ENCODE assay signal across 19 cellular contexts in genomic region chr2:215724171-215724570, GRCh38.
"Had no signal": no experiment of that assay in that cellular context is flagged by ENCODE, and none has a peak within 500 bp of the region (broad histone marks: within the 10 kb centered on the region; RNA-seq: fewer than 3 reads in every experiment).

No MANE protein-coding gene starts in this region.

- H3K36me3 ChIP-seq: tibial nerve, WERI-Rb-1 had no signal

- H3K36me3 Mint-ChIP-seq: activated CD4-positive, alpha-beta memory T cell treated with anti-CD3 and anti-CD28 coated beads for 36 hours; activated CD8-positive, alpha-beta memory T cell treated with anti-CD3 and anti-CD28 coated beads, Interleukin-2, amount 10 ng/mL, durations not matched to agents 7 days and 5 days; naive B cell; stimulated activated naive B cell treated with anti-CD40 and anti-IgM and Interleukin-4, amounts not matched to agents 10 μg/mL and 1 μg/mL and 100 μg/mL, for 72 hours had no signal

- H2AFZ ChIP-seq: parathyroid adenoma had no signal

- H3K27me3 Mint-ChIP-seq: activated CD4-positive, alpha-beta memory T cell treated with anti-CD3 and anti-CD28 coated beads for 36 hours; activated naive CD8-positive, alpha-beta T cell treated with anti-CD3 and anti-CD28 coated beads, Interleukin-2, amount 50 U/mL, for 24 hours had no signal

- H3K9me3 Mint-ChIP-seq: activated naive CD4-positive, alpha-beta T cell treated with anti-CD3 and anti-CD28 coated beads for 36 hours; activated naive CD8-positive, alpha-beta T cell treated with anti-CD3 and anti-CD28 coated beads, Interleukin-2, amount 50 U/mL, for 24 hours had no signal

- H3K9me3 ChIP-seq: tibial nerve had no signal

- H3K4me1 Mint-ChIP-seq: activated CD8-positive, alpha-beta memory T cell treated with anti-CD3 and anti-CD28 coated beads, Interleukin-2, amount 10 ng/mL, durations not matched to agents 7 days and 5 days had no signal

- H3K4me3 ChIP-seq: lung, tibial nerve had no signal

- H3K27ac Mint-ChIP-seq: activated CD4-positive, alpha-beta memory T cell treated with anti-CD3 and anti-CD28 coated beads for 36 hours; activated CD8-positive, alpha-beta memory T cell treated with anti-CD3 and anti-CD28 coated beads, Interleukin-2, amount 10 ng/mL, durations not matched to agents 7 days and 5 days; activated naive CD4-positive, alpha-beta T cell treated with anti-CD3 and anti-CD28 coated beads for 36 hours; activated naive CD8-positive, alpha-beta T cell treated with anti-CD3 and anti-CD28 coated beads, Interleukin-2, amount 50 U/mL, for 24 hours; activated T-helper 2 cell treated with anti-CD3 and anti-CD28 coated beads, Interferon-gamma antibody, Interleukin-2, Interleukin-4, amounts not matched to agents 10 μg/mL and 5 μg/mL and 100 μg/mL, durations not matched to agents 14 hours and 24 hours and 36 hours; naive B cell; stimulated activated naive B cell treated with anti-CD40 and anti-IgM and Interleukin-4, amounts not matched to agents 10 μg/mL and 1 μg/mL and 100 μg/mL, for 72 hours had no signal

- H3K27ac ChIP-seq: epithelial cell of prostate, parathyroid adenoma, tibial nerve, WERI-Rb-1 had no signal

- H3K9ac ChIP-seq: parathyroid adenoma had no signal

- H3K27me3 ChIP-seq: tibial nerve had no signal

- DNase-seq: activated CD4-positive, alpha-beta memory T cell treated with anti-CD3 and anti-CD28 coated beads for 36 hours; activated CD8-positive, alpha-beta memory T cell treated with anti-CD3 and anti-CD28 coated beads, Interleukin-2, amount 10 ng/mL, durations not matched to agents 7 days and 5 days; activated naive CD4-positive, alpha-beta T cell treated with anti-CD3 and anti-CD28 coated beads for 36 hours; activated naive CD8-positive, alpha-beta T cell treated with anti-CD3 and anti-CD28 coated beads, Interleukin-2, amount 50 U/mL, for 24 hours; activated T-cell treated with anti-CD3 and anti-CD28 coated beads, Interleukin-2, amount 50 U/mL, for 1 hour; aorta; head of caudate nucleus; left colon; naive B cell; stimulated activated CD4-positive, alpha-beta T cell treated with anti-CD3 and anti-CD28 coated beads, Interleukin-15, amount 100 ng/mL, for 24 hours; stimulated activated CD4-positive, alpha-beta T cell treated with anti-CD3 and anti-CD28 coated beads, Interleukin-4, amount 100 ng/mL, for 1 hour; stimulated activated naive B cell treated with anti-CD40 and anti-IgM and Interleukin-4, amounts not matched to agents 10 μg/mL and 1 μg/mL and 100 μg/mL, for 72 hours; T-helper 1 cell; WERI-Rb-1 had no signal

- H3K4me3 Mint-ChIP-seq: activated CD4-positive, alpha-beta memory T cell treated with anti-CD3 and anti-CD28 coated beads for 36 hours; activated CD8-positive, alpha-beta memory T cell treated with anti-CD3 and anti-CD28 coated beads, Interleukin-2, amount 10 ng/mL, durations not matched to agents 7 days and 5 days; activated naive CD4-positive, alpha-beta T cell treated with anti-CD3 and anti-CD28 coated beads for 36 hours; activated naive CD8-positive, alpha-beta T cell treated with anti-CD3 and anti-CD28 coated beads, Interleukin-2, amount 50 U/mL, for 24 hours; naive B cell; stimulated activated naive B cell treated with anti-CD40 and anti-IgM and Interleukin-4, amounts not matched to agents 10 μg/mL and 1 μg/mL and 100 μg/mL, for 72 hours had no signal
